Comparison of ENCODE assay signal across 19 cellular contexts in genomic region chr7:55440040-55440690, GRCh38.
DNase-seq lines count a peak whose midpoint lies in the region; FAIRE-seq and TF ChIP-seq lines count a peak whose summit lies in the region.
"Had no signal": no experiment of that assay in that cellular context is flagged by ENCODE, and none has a peak within 500 bp of the region (broad histone marks: within the 10 kb centered on the region; RNA-seq: fewer than 3 reads in every experiment).

No MANE protein-coding gene starts in this region.

- TF ChIP-seq CTCF in VCaP (conservative IDR thresholded peaks at IDR 0.05) (no peak), progenitor cell of endocrine pancreas (IDR thresholded peaks at IDR 0.05; ENCODE audit: unreplicated experiment) (no peak)

- H3K27ac ChIP-seq in VCaP: peak overlapping the region; percentile 49; the same call in 1 of the 2 replicates
- H3K27ac ChIP-seq: breast epithelium, lower lobe of right lung, pancreas, tibial artery, WERI-Rb-1 had no signal

- H3K36me3 Mint-ChIP-seq in progenitor cell of endocrine pancreas (ENCODE audit: insufficient read depth): no peaks in the 10 kb centered on the region
- H3K36me3 Mint-ChIP-seq: CD14-positive monocyte had no signal

- FAIRE-seq in GM12891 (lab: Jason Lieb, UNC): no peak
- FAIRE-seq: pancreas, small intestine had no signal

- H3K9me3 Mint-ChIP-seq in progenitor cell of endocrine pancreas (ENCODE audit: low read depth): no peaks in the 10 kb centered on the region

- peaks cover 13% of the 10 kb centered on the region for H3K4me1 Mint-ChIP-seq in progenitor cell of endocrine pancreas (ENCODE audit: low read depth)
- H3K4me1 Mint-ChIP-seq: CD14-positive monocyte had no signal

- H3K4me3 Mint-ChIP-seq in progenitor cell of endocrine pancreas (ENCODE audit: low read depth): no peak overlapping the region
- H3K4me3 Mint-ChIP-seq: activated naive CD8-positive, alpha-beta T cell treated with anti-CD3 and anti-CD28 coated beads, Interleukin-2, amount 10 ng/mL, durations not matched to agents 7 days and 5 days; CD14-positive monocyte had no signal

- H3K27me3 Mint-ChIP-seq in progenitor cell of endocrine pancreas: peaks cover 3% of the 10 kb centered on the region
- H3K27me3 Mint-ChIP-seq: activated naive CD8-positive, alpha-beta T cell treated with anti-CD3 and anti-CD28 coated beads, Interleukin-2, amount 10 ng/mL, durations not matched to agents 7 days and 5 days had no signal

- TF ChIP-seq POLR2A in GM12891 (IDR thresholded peaks at IDR 0.05; ENCODE audit: low read depth, low read length): no peak

- H3K27ac Mint-ChIP-seq in progenitor cell of endocrine pancreas: peak overlapping the region; percentile 12
- H3K27ac Mint-ChIP-seq: activated naive CD8-positive, alpha-beta T cell treated with anti-CD3 and anti-CD28 coated beads, Interleukin-2, amount 10 ng/mL, durations not matched to agents 7 days and 5 days had no signal

- DNase-seq in NCI-H1092 treated with DMSO at 0.1 percent for 48 hours (lab: John Stamatoyannopoulos, UW): peak; percentile 65
- no peak for DNase-seq in NCI-H1092 (lab: John Stamatoyannopoulos, UW)
- no peak for DNase-seq in GM12891 (ENCODE audit: insufficient read length, low spot score)
- no peak for DNase-seq in progenitor cell of endocrine pancreas (ENCODE audit: low spot score, unreplicated experiment)
- no peak for DNase-seq in DMS53 (lab: John Stamatoyannopoulos, UW)
- DNase-seq in hippocampal formation (lab: John Stamatoyannopoulos, UW): no peak
- DNase-seq in dermis blood vessel endothelial cell: no peak
- DNase-seq: 8988T; activated naive CD8-positive, alpha-beta T cell treated with anti-CD3 and anti-CD28 coated beads, Interleukin-2, amount 10 ng/mL, durations not matched to agents 7 days and 5 days; lower lobe of right lung; NCI-H1930; OCI-M1; small intestine; tibial artery; WERI-Rb-1 had no signal

TF ChIP-seq in GM12891, 5 proteins besides CTCF, POLR2A, EP300 and RAD21:
- TF ChIP-seq POLR2AphosphoS5 (IDR thresholded peaks at IDR 0.05; ENCODE audit: low read depth, low read length): peak; percentile 45; the same call in 1 of the 2 replicates
- TF ChIP-seq TAF1 (IDR thresholded peaks at IDR 0.05; ENCODE audit: low read depth, low read length): no peak
